ENCODE assay signal across 1 cellular context in genomic region chr10:72667207-72667864, GRCh38.
TF ChIP-seq lines count a peak whose summit lies in the region.

No MANE protein-coding gene starts in this region.

TF ChIP-seq in A549, 52 proteins besides CTCF, POLR2A, EP300 and RAD21 (continued from another document):
- TF ChIP-seq ZSCAN20 (CRISPR knock-in tag; IDR thresholded peaks at IDR 0.05) (no peak), MAFK (IDR thresholded peaks at IDR 0.05; ENCODE audit: partially characterized antibody) (no peak), HDAC2 (IDR thresholded peaks at IDR 0.05) (no peak), ZNF302 (CRISPR knock-in tag; IDR thresholded peaks at IDR 0.05) (no peak), JUNB (IDR thresholded peaks at IDR 0.05) (no peak), E2F6 (IDR thresholded peaks at IDR 0.05; ENCODE audit: borderline replicate concordance, low read depth) (no peak), MAX (IDR thresholded peaks at IDR 0.05) (no peak), KDM1A (IDR thresholded peaks at IDR 0.05; ENCODE audit: low read depth) (no peak), POLR2AphosphoS2 (conservative IDR thresholded peaks at IDR 0.05; ENCODE audit: low read length) (no peak), USF2 (IDR thresholded peaks at IDR 0.05) (no peak), NPAS2 (CRISPR knock-in tag; IDR thresholded peaks at IDR 0.05; ENCODE audit: borderline replicate concordance) (no peak), FOSB (CRISPR knock-in tag; IDR thresholded peaks at IDR 0.05) (no peak), ESRRA (IDR thresholded peaks at IDR 0.05; ENCODE audit: borderline replicate concordance, low read length) (no peak), EHMT2 (IDR thresholded peaks at IDR 0.05; ENCODE audit: low read depth) (no peak)
